ENCODE assay signal across 23 cellular contexts in genomic region chr3:94441494-94441847, GRCh38.
DNase-seq lines count a peak whose midpoint lies in the region; ATAC-seq, FAIRE-seq and TF ChIP-seq lines count a peak whose summit lies in the region.
"Had no signal": no experiment of that assay in that cellular context is flagged by ENCODE, and none has a peak within 500 bp of the region (broad histone marks: within the 10 kb centered on the region; RNA-seq: fewer than 3 reads in every experiment).

No MANE protein-coding gene starts in this region.

- TF ChIP-seq CTCF in A549 (IDR thresholded peaks at IDR 0.05) (no peak), PC-3 (conservative IDR thresholded peaks at IDR 0.05; ENCODE audit: low read depth, low read length) (no peak), brain microvascular endothelial cell (IDR thresholded peaks at IDR 0.05; ENCODE audit: low read depth, low read length, missing control alignments) (no peak), keratinocyte (optimal IDR thresholded peaks at IDR 0.05 in 1 of 3, IDR thresholded peaks at IDR 0.05 in 1 of 3, conservative IDR thresholded peaks at IDR 0.05 in 1 of 3; ENCODE audit: extremely low read depth in 1 of 3, insufficient read depth in 2 of 3, low read length in 3 of 3) (no peak), upper lobe of right lung (IDR thresholded peaks at IDR 0.05) (no peak)

- no peak for TF ChIP-seq RAD21 in A549 (conservative IDR thresholded peaks at IDR 0.05 in 1 of 2, IDR thresholded peaks at IDR 0.05 in 1 of 2)

- CTCF ChIA-PET in A549 (lab: Yijun Ruan, JAX), result no interaction called here
- CTCF ChIA-PET in PC-3 (lab: Charles Lee), result no interaction called here
- CTCF ChIA-PET in activated CD4-positive, alpha-beta memory T cell treated with anti-CD3 and anti-CD28 coated beads, Interleukin-2, amount 10 ng/mL, durations not matched to agents 7 days and 5 days (lab: Charles Lee), result no interaction called here
- CTCF ChIA-PET in activated CD4-positive, alpha-beta T cell treated with anti-CD3 and anti-CD28 coated beads for 36 hours (lab: Charles Lee), result no interaction called here

- no peaks in the 10 kb centered on the region for H3K9me2 ChIP-seq in PC-3 (replicated peaks; ENCODE audit: low read length)

- H3K9me3 ChIP-seq in A549, result no peaks in the 10 kb centered on the region
- H3K9me3 ChIP-seq in PC-3 (ENCODE audit: low read length), result no peaks in the 10 kb centered on the region
- H3K9me3 ChIP-seq in keratinocyte (ENCODE audit: control insufficient read depth, low read depth, low read length), result no peaks in the 10 kb centered on the region
- H3K9me3 ChIP-seq in upper lobe of right lung, result no peaks in the 10 kb centered on the region
- H3K9me3 ChIP-seq: Peyer's patch had no signal

- H3K9ac ChIP-seq in PC-3 (ENCODE audit: low read length), result peak overlapping the region; percentile 13; the same call in 1 of the 2 replicates
- no peak overlapping the region for H3K9ac ChIP-seq in keratinocyte (ENCODE audit: control insufficient read depth, extremely low read depth, insufficient read depth, low read length)
- H3K9ac ChIP-seq: BLaER1 treated with 17β-estradiol and CSF1 and Interleukin-3, amounts not matched to agents 10 nM and 100 nM had no signal

- H3K27me3 ChIP-seq in PC-3 (ENCODE audit: low read length) (no peaks in the 10 kb centered on the region), brain microvascular endothelial cell (replicated peaks) (no peaks in the 10 kb centered on the region), keratinocyte (ENCODE audit: control insufficient read depth, extremely low read depth, insufficient read depth, low read length) (no peaks in the 10 kb centered on the region), upper lobe of right lung (no peaks in the 10 kb centered on the region)
- H3K27me3 ChIP-seq: BLaER1 treated with 17β-estradiol and CSF1 and Interleukin-3, amounts not matched to agents 10 nM and 100 nM; Peyer's patch had no signal

- no peak for TF ChIP-seq EP300 in A549 (IDR thresholded peaks at IDR 0.05)

- no peaks in the 10 kb centered on the region for H3K79me2 ChIP-seq in PC-3 (ENCODE audit: low read length)
- no peaks in the 10 kb centered on the region for H3K79me2 ChIP-seq in keratinocyte (ENCODE audit: control insufficient read depth, insufficient read depth, low read length)

- H3K27ac Mint-ChIP-seq in activated CD4-positive, alpha-beta memory T cell treated with anti-CD3 and anti-CD28 coated beads, Interleukin-2, amount 10 ng/mL, durations not matched to agents 7 days and 5 days, result no peak overlapping the region
- no peak overlapping the region for H3K27ac Mint-ChIP-seq in activated CD4-positive, alpha-beta T cell treated with anti-CD3 and anti-CD28 coated beads for 36 hours

- no peak for DNase-seq in A549 (ENCODE audit: low read depth in 1 of 2, low spot score in 1 of 2)
- no peak for DNase-seq in PC-3
- DNase-seq in brain microvascular endothelial cell, result no peak
- no peak for DNase-seq in keratinocyte (ENCODE audit: low read depth, low spot score)
- no peak for DNase-seq in activated CD4-positive, alpha-beta memory T cell treated with anti-CD3 and anti-CD28 coated beads, Interleukin-2, amount 10 ng/mL, durations not matched to agents 7 days and 5 days
- DNase-seq in activated CD4-positive, alpha-beta T cell treated with anti-CD3 and anti-CD28 coated beads for 36 hours, result no peak
- no peak for DNase-seq in upper lobe of right lung
- DNase-seq: CD8-positive, alpha-beta memory T cell; DMS 273 treated with DMSO at 0.1 percent for 48 hours; GDM1; KBM-7; NCI-H1436 treated with DMSO at 0.1 percent for 48 hours; NCI-H2029 treated with DMSO at 0.1 percent for 48 hours; NCI-H2171 treated with DMSO at 0.1 percent for 48 hours; NCI-H510A; NCI-H82; Peyer's patch; SHP77 had no signal

- peaks cover 16% of the 10 kb centered on the region; the same call in 1 of the 3 replicates for H3K4me1 ChIP-seq in A549
- peaks cover 25% of the 10 kb centered on the region for H3K4me1 ChIP-seq in PC-3 (ENCODE audit: insufficient read depth, low read length)
- peaks cover 15% of the 10 kb centered on the region for H3K4me1 ChIP-seq in keratinocyte (ENCODE audit: control insufficient read depth, extremely low read depth, insufficient read depth, low read length)
- H3K4me1 ChIP-seq in upper lobe of right lung, result no peaks in the 10 kb centered on the region
- H3K4me1 ChIP-seq: Peyer's patch had no signal

- intact Hi-C loops in PC-3 (cut with micrococcal nuclease) (no loop called here), upper lobe of right lung (cut with DNase I) (no loop called here)
- intact Hi-C loops in activated CD4-positive, alpha-beta T cell treated with anti-CD3 and anti-CD28 coated beads for 36 hours (cut with DNase I, micrococcal nuclease), result no loop called here

- dilution Hi-C loops in keratinocyte (cut with MboI; ENCODE audit: extremely low pct_ligation_motif_present, low sequenced_read_pairs), result no loop called here

- H3K27me3 Mint-ChIP-seq in activated CD4-positive, alpha-beta memory T cell treated with anti-CD3 and anti-CD28 coated beads, Interleukin-2, amount 10 ng/mL, durations not matched to agents 7 days and 5 days, result no peaks in the 10 kb centered on the region
- H3K27me3 Mint-ChIP-seq in activated CD4-positive, alpha-beta T cell treated with anti-CD3 and anti-CD28 coated beads for 36 hours, result no peaks in the 10 kb centered on the region

- H3K4me3 Mint-ChIP-seq in activated CD4-positive, alpha-beta memory T cell treated with anti-CD3 and anti-CD28 coated beads, Interleukin-2, amount 10 ng/mL, durations not matched to agents 7 days and 5 days, result no peak overlapping the region
- H3K4me3 Mint-ChIP-seq in activated CD4-positive, alpha-beta T cell treated with anti-CD3 and anti-CD28 coated beads for 36 hours, result no peak overlapping the region
- H3K4me3 Mint-ChIP-seq: CD8-positive, alpha-beta memory T cell had no signal

- H3K4me2 ChIP-seq in A549 (peak overlapping the region; percentile 36; the same call in 1 of the 3 replicates), PC-3 (ENCODE audit: low read length) (peak overlapping the region; percentile 72), keratinocyte (ENCODE audit: control insufficient read depth, extremely low read depth, insufficient read depth, low read depth, low read length) (peak overlapping the region; percentile 30)

- H3K27ac ChIP-seq in A549 (peak overlapping the region in 1 of 2 experiments; percentile 61; a peak in 3 of 6 replicates), PC-3 (ENCODE audit: low read length) (peak overlapping the region; percentile 80), brain microvascular endothelial cell (peak overlapping the region; percentile 45), keratinocyte (ENCODE audit: control insufficient read depth, insufficient read depth, low read length) (peak overlapping the region; percentile 18), upper lobe of right lung (no peak overlapping the region)
- H3K27ac ChIP-seq: BLaER1 treated with 17β-estradiol and CSF1 and Interleukin-3, amounts not matched to agents 10 nM and 100 nM; Peyer's patch had no signal

- in situ Hi-C loops in brain microvascular endothelial cell (cut with HindIII; ENCODE audit: low pct_ligation_motif_present, low sequenced_read_pairs), result no loop called here

- POLR2A ChIA-PET in A549 (lab: Yijun Ruan, JAX) (no interaction called here), PC-3 (lab: Charles Lee; ENCODE audit: unreplicated experiment) (interaction anchor here (0.6 kb wide), 1 partner anchor 1413 kb away, joined by 3 read pairs; no protein-coding TSS in a partner anchor)
- POLR2A ChIA-PET in activated CD4-positive, alpha-beta memory T cell treated with anti-CD3 and anti-CD28 coated beads, Interleukin-2, amount 10 ng/mL, durations not matched to agents 7 days and 5 days (lab: Charles Lee), result no interaction called here
- POLR2A ChIA-PET in activated CD4-positive, alpha-beta T cell treated with anti-CD3 and anti-CD28 coated beads for 36 hours (lab: Charles Lee), result no interaction called here

- H3K9me3 Mint-ChIP-seq in activated CD4-positive, alpha-beta memory T cell treated with anti-CD3 and anti-CD28 coated beads, Interleukin-2, amount 10 ng/mL, durations not matched to agents 7 days and 5 days, result peaks cover 7% of the 10 kb centered on the region
- H3K9me3 Mint-ChIP-seq in activated CD4-positive, alpha-beta T cell treated with anti-CD3 and anti-CD28 coated beads for 36 hours (ENCODE audit: low read depth), result peaks cover 4% of the 10 kb centered on the region

- no peaks in the 10 kb centered on the region for H4K20me1 ChIP-seq in PC-3 (ENCODE audit: low read length)
- no peaks in the 10 kb centered on the region for H4K20me1 ChIP-seq in keratinocyte (ENCODE audit: control insufficient read depth, extremely low read depth, insufficient read depth, low read length)
- H4K20me1 ChIP-seq: BLaER1 treated with 17β-estradiol and CSF1 and Interleukin-3, amounts not matched to agents 10 nM and 100 nM had no signal

- no peaks in the 10 kb centered on the region for H3K4me1 Mint-ChIP-seq in activated CD4-positive, alpha-beta memory T cell treated with anti-CD3 and anti-CD28 coated beads, Interleukin-2, amount 10 ng/mL, durations not matched to agents 7 days and 5 days
- no peaks in the 10 kb centered on the region for H3K4me1 Mint-ChIP-seq in activated CD4-positive, alpha-beta T cell treated with anti-CD3 and anti-CD28 coated beads for 36 hours
- H3K4me1 Mint-ChIP-seq: CD8-positive, alpha-beta memory T cell had no signal

- ATAC-seq in A549 (no peak), PC-3 (peak; percentile 28), HG03045 (IDR thresholded peaks at IDR 0.05; ENCODE audit: unreplicated experiment) (no peak), upper lobe of right lung (no peak)
- no peak for ATAC-seq in activated CD4-positive, alpha-beta T cell treated with anti-CD3 and anti-CD28 coated beads for 36 hours
- ATAC-seq: GM12878 had no signal

- H3K4me3 ChIP-seq in A549, result no peak overlapping the region
- H3K4me3 ChIP-seq in PC-3 (ENCODE audit: low read length), result 0 out of 2 replicates have a peak overlapping the region, but pooled peaks have one; percentile 14
- H3K4me3 ChIP-seq in brain microvascular endothelial cell (ENCODE audit: low read depth, low read length), result no peak overlapping the region
- no peak overlapping the region for H3K4me3 ChIP-seq in keratinocyte (ENCODE audit: control insufficient read depth in 2 of 3, extremely low read depth in 1 of 3, insufficient read depth in 2 of 3, low read depth in 1 of 3, low read length in 3 of 3)
- H3K4me3 ChIP-seq in upper lobe of right lung, result no peak overlapping the region
- H3K4me3 ChIP-seq: BLaER1 treated with 17β-estradiol and CSF1 and Interleukin-3, amounts not matched to agents 10 nM and 100 nM; GM12878; Peyer's patch had no signal

- H3F3A ChIP-seq in PC-3 (ENCODE audit: low read length, unreplicated experiment), result peaks cover 6% of the 10 kb centered on the region

- H3K36me3 ChIP-seq in PC-3 (ENCODE audit: low read depth, low read length) (no peaks in the 10 kb centered on the region), brain microvascular endothelial cell (replicated peaks) (no peaks in the 10 kb centered on the region), keratinocyte (ENCODE audit: control insufficient read depth in 2 of 2, extremely low read depth in 1 of 2, insufficient read depth in 2 of 2, low read length in 2 of 2) (no peaks in the 10 kb centered on the region), upper lobe of right lung (no peaks in the 10 kb centered on the region)
- H3K36me3 ChIP-seq: BLaER1 treated with 17β-estradiol and CSF1 and Interleukin-3, amounts not matched to agents 10 nM and 100 nM; Peyer's patch had no signal

- BruUV-seq in PC-3 (replicated peaks; lab: Mats Ljungman, UMichigan), result TSS peak; percentile 82

- FAIRE-seq in A549 (lab: Jason Lieb, UNC) (peak; percentile 73), keratinocyte (lab: Jason Lieb, UNC) (no peak)
- FAIRE-seq: GM12878, GM18507, H1 had no signal

- H3K36me3 Mint-ChIP-seq in activated CD4-positive, alpha-beta memory T cell treated with anti-CD3 and anti-CD28 coated beads, Interleukin-2, amount 10 ng/mL, durations not matched to agents 7 days and 5 days (ENCODE audit: low read depth), result no peaks in the 10 kb centered on the region
- no peaks in the 10 kb centered on the region for H3K36me3 Mint-ChIP-seq in activated CD4-positive, alpha-beta T cell treated with anti-CD3 and anti-CD28 coated beads for 36 hours (ENCODE audit: low read depth)
- H3K36me3 Mint-ChIP-seq: CD8-positive, alpha-beta memory T cell had no signal

- H2AFZ ChIP-seq in PC-3 (ENCODE audit: low read length) (peak overlapping the region; percentile 45), keratinocyte (ENCODE audit: control insufficient read depth, low read length) (peak overlapping the region; percentile 47)

- no peak for TF ChIP-seq POLR2A in A549 (IDR thresholded peaks at IDR 0.05; ENCODE audit: low read length)

- 34% methylated on average over 1 of the region's 1 CpG for WGBS in A549 (ENCODE audit: missing lambda C conversion rate)

- no peaks in the 10 kb centered on the region for H3K9me1 ChIP-seq in keratinocyte (ENCODE audit: control insufficient read depth, extremely low read depth, insufficient read depth, low read length)
